In genomic region chr17:46135126-46135812, GRCh38 we compare ENCODE assay signal across 2 cellular contexts.
TF ChIP-seq lines count a peak whose summit lies in the region.

No MANE protein-coding gene starts in this region.

TF ChIP-seq in IMR-90, 13 proteins besides CTCF, POLR2A, EP300 and RAD21:
- no peak for TF ChIP-seq FOS (IDR thresholded peaks at IDR 0.05; ENCODE audit: low read depth, low read length)
- TF ChIP-seq CEBPB (IDR thresholded peaks at IDR 0.05; ENCODE audit: low read depth, low read length): peak; percentile 48
- TF ChIP-seq MXI1 (IDR thresholded peaks at IDR 0.05; ENCODE audit: borderline replicate concordance, low read depth, low read length): no peak

TF ChIP-seq in liver, 16 proteins besides CTCF, POLR2A, EP300 and RAD21:
- TF ChIP-seq MAX (IDR thresholded peaks at IDR 0.05): no peak
- peak; percentile 10 for TF ChIP-seq HNF4A (conservative IDR thresholded peaks at IDR 0.05)
- peak in 1 of 2 donors; percentile 23 for TF ChIP-seq RXRA (IDR thresholded peaks at IDR 0.05)
- no peak for TF ChIP-seq TAF1 (conservative IDR thresholded peaks at IDR 0.05)
